22 cellular contexts compared by ENCODE assay signal in the genomic region with DNA sequence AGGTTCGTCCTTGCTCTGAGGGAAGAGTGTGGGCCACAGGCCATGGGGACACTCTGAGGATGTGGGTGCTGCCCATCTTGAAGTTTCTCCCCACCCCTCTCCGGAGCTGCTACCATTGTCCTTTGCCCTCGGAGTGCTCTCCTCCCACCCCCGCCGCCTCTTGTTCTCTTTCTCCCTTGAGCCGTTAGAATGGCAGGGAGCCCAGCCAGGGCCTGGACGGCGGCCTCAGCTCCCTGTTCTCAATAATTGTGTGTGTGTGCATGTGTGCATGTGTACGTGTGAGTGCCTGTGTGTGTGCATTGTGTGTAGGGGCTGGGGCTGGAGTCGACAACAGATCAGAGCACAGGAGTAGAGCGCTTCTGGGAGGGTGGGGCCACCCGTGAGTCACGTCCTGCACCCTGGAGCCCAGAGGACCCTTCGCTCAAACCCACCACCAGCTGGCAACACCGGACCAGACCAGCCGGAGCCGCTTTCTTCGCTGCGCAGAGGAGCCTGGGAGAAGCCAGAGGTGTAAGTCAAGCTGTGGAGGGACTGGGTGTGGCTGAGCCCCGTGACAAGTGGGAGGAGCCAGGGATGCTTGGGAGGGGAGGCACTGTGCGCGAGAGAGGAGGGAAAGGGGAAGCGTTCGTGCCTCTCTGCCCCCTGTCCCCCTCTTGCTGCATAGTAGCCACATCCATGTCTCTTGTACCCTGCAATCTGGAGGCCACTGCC. TPM values are rescaled to one million over a fixed set of nuclear protein-coding genes. Genes with fewer than 3 reads are reported as not detected.
A peak's percentile ranks its signal among the peaks of the same experiment; 100 is the strongest.
DNase-seq lines count a peak whose midpoint lies in the region; ATAC-seq, FAIRE-seq and TF ChIP-seq lines count a peak whose summit lies in the region.
"Had no signal": no experiment of that assay in that cellular context is flagged by ENCODE, and none has a peak within 500 bp of the region (broad histone marks: within the 10 kb centered on the region; RNA-seq: fewer than 3 reads in every experiment).

No MANE protein-coding gene starts in this region.

- no peak overlapping the region for H2BK120ac ChIP-seq in H1 (replicated peaks; ENCODE audit: low read depth, low read length)

- no peak for FAIRE-seq in H1 (lab: Jason Lieb, UNC)
- FAIRE-seq: A204.1, GM12892, HTR-8/SVneo had no signal

- H3K27ac ChIP-seq in HUES6 (ENCODE audit: low read depth, low read length) (no peak overlapping the region), H1 (ENCODE audit: low read depth, low read length) (no peak overlapping the region), PC-3 (ENCODE audit: low read length) (no peak overlapping the region)

- no peak overlapping the region for H4K91ac ChIP-seq in H1 (replicated peaks; ENCODE audit: insufficient read length, low read length)

- POLR2A ChIA-PET in H1 (lab: Charles Lee; ENCODE audit: partially characterized antibody) (interaction anchor here (0.7 to 1.3 kb wide), 3 partner anchors 10 to 54 kb away, joined by 3 read pairs; a partner anchor contains a TSS), PC-3 (lab: Charles Lee; ENCODE audit: unreplicated experiment) (no interaction called here)

- H3K4me3 ChIP-seq in HUES6 (ENCODE audit: low read depth, low read length) (peak overlapping the region; percentile 17; the same call in 1 of the 2 replicates), H1 (ENCODE audit: extremely low read depth in 1 of 4, insufficient read depth in 2 of 4, low read depth in 3 of 4, low read length in 4 of 4) (no peak overlapping the region), PC-3 (ENCODE audit: low read length) (no peak overlapping the region)

- intact Hi-C loops in sciatic nerve (cut with DNase I) (loop anchor here (5.0 kb wide), 1 partner anchor 1095 kb away; no protein-coding TSS in a partner anchor), PC-3 (cut with micrococcal nuclease) (no loop called here)

- TF ChIP-seq CTCF in H1 (IDR thresholded peaks at IDR 0.05; ENCODE audit: control extremely low read depth in 1 of 3, insufficient read depth in 1 of 3, low read depth in 1 of 3, low read length in 3 of 3) (no peak), PC-3 (conservative IDR thresholded peaks at IDR 0.05; ENCODE audit: low read depth, low read length) (no peak)

- H3K23me2 ChIP-seq in H1 (ENCODE audit: low read depth, low read length): no peaks in the 10 kb centered on the region; the same call in 1 of the 2 replicates

- no peaks in the 10 kb centered on the region for H3K79me1 ChIP-seq in H1 (ENCODE audit: low read depth, low read length)

- H3F3A ChIP-seq in PC-3 (ENCODE audit: low read length, unreplicated experiment): no peaks in the 10 kb centered on the region

- H4K5ac ChIP-seq in H1 (ENCODE audit: insufficient read length, low read depth, low read length): no peak overlapping the region

- no peak overlapping the region for H3K56ac ChIP-seq in H1 (replicated peaks; ENCODE audit: insufficient read length, low read depth, low read length)

- H3K4me1 ChIP-seq in HUES6 (ENCODE audit: control insufficient read depth, insufficient read depth, low read length): peaks cover 8% of the 10 kb centered on the region
- H3K4me1 ChIP-seq in H1 (replicated peaks in 1 of 4; ENCODE audit: control insufficient read depth in 3 of 4, insufficient read depth in 4 of 4, low read length in 3 of 4): peaks cover 0 to 8% (median 2%) of the 10 kb centered on the region in 4 experiments; a peak in 3 of 7 replicates
- no peaks in the 10 kb centered on the region for H3K4me1 ChIP-seq in PC-3 (ENCODE audit: insufficient read depth, low read length)
- H3K4me1 ChIP-seq: BE2C had no signal

- H2AFZ ChIP-seq in H1 (ENCODE audit: low read length) (no peak overlapping the region), PC-3 (ENCODE audit: low read length) (no peak overlapping the region)

- H4K20me1 ChIP-seq in H1 (replicated peaks in 1 of 2; ENCODE audit: control insufficient read depth in 1 of 2, insufficient read depth in 2 of 2, low read length in 2 of 2): no peaks in the 10 kb centered on the region
- no peaks in the 10 kb centered on the region for H4K20me1 ChIP-seq in PC-3 (ENCODE audit: low read length)

- no peak for TF ChIP-seq POLR2A in H1 (IDR thresholded peaks at IDR 0.05; ENCODE audit: control extremely low read depth in 1 of 2, low read depth in 2 of 2, low read length in 2 of 2)

- 68% methylated on average over 14 of the region's 24 CpGs; no CpG with 5 or more reads in 1 of the 2 experiments for WGBS in H1 (ENCODE audit: extremely low coverage in 1 of 2, insufficient coverage in 1 of 2, insufficient read length in 1 of 2, insufficient replicate concordance in 2 of 2, low coverage in 1 of 2, low lambda C conversion rate in 2 of 2, missing lambda C conversion rate in 1 of 2), 2 experiments

- H3K9ac ChIP-seq in HUES6 (ENCODE audit: low read length): no peak overlapping the region
- H3K9ac ChIP-seq in H1 (replicated peaks in 1 of 4; ENCODE audit: extremely low read depth in 1 of 4, low read depth in 3 of 4, low read length in 3 of 4): no peak overlapping the region
- no peak overlapping the region for H3K9ac ChIP-seq in PC-3 (ENCODE audit: low read length)
- H3K9ac ChIP-seq: SK-N-SH had no signal

- H3K36me3 ChIP-seq in HUES6 (ENCODE audit: control insufficient read depth, insufficient read depth, low read length) (no peaks in the 10 kb centered on the region), H1 (ENCODE audit: control insufficient read depth in 2 of 4, insufficient read depth in 4 of 4, low read length in 3 of 4) (no peaks in the 10 kb centered on the region), PC-3 (ENCODE audit: low read depth, low read length) (no peaks in the 10 kb centered on the region)
- H3K36me3 ChIP-seq: BE2C had no signal

- H2BK15ac ChIP-seq in H1 (ENCODE audit: low read length): no peak overlapping the region

- H2AK5ac ChIP-seq in H1 (ENCODE audit: low read depth, low read length): no peak overlapping the region

- H3K79me2 ChIP-seq in H1 (ENCODE audit: control insufficient read depth in 1 of 2, insufficient read depth in 2 of 2, low read length in 2 of 2) (no peaks in the 10 kb centered on the region), PC-3 (ENCODE audit: low read length) (no peaks in the 10 kb centered on the region)

- peak overlapping the region; percentile 65 for H3K18ac ChIP-seq in H1 (ENCODE audit: extremely low read depth, low read length)

- H3K27me3 ChIP-seq in HUES6 (ENCODE audit: control insufficient read depth, insufficient read depth, low read length): no peaks in the 10 kb centered on the region; the same call in none of the 2 replicates
- peaks cover 0 to 1% (median 0%) of the 10 kb centered on the region in 4 experiments; a peak in 1 of 7 replicates for H3K27me3 ChIP-seq in H1 (replicated peaks in 1 of 4; ENCODE audit: control insufficient read depth in 3 of 4, extremely low read depth in 1 of 4, insufficient read depth in 3 of 4, low read length in 3 of 4)
- peaks cover 3% of the 10 kb centered on the region; the same call in 1 of the 2 replicates for H3K27me3 ChIP-seq in PC-3 (ENCODE audit: low read length)

- no peak overlapping the region for H4K8ac ChIP-seq in H1 (ENCODE audit: extremely low read depth, insufficient read depth, low read length)

- peak overlapping the region in 1 of 2 experiments; percentile 40; a peak in 2 of 4 replicates for H3K4me2 ChIP-seq in H1 (ENCODE audit: insufficient read depth in 1 of 2, low read depth in 2 of 2, low read length in 2 of 2)
- no peak overlapping the region for H3K4me2 ChIP-seq in PC-3 (ENCODE audit: low read length)
- H3K4me2 ChIP-seq: SK-N-SH had no signal

- BruUV-seq in PC-3 (replicated peaks; lab: Mats Ljungman, UMichigan): no TSS peak

- H3K23ac ChIP-seq in H1 (ENCODE audit: insufficient read length): no peak overlapping the region

- H3K14ac ChIP-seq in H1 (ENCODE audit: insufficient read length): no peak overlapping the region

- TF ChIP-seq RAD21 in H1 (IDR thresholded peaks at IDR 0.05 in 1 of 2, conservative IDR thresholded peaks at IDR 0.05 in 1 of 2; ENCODE audit: low read depth in 2 of 2, low read length in 2 of 2): no peak

- no peak overlapping the region for H3K4ac ChIP-seq in H1 (replicated peaks; ENCODE audit: insufficient read length, low read depth, low read length)

- no peak overlapping the region for H2BK20ac ChIP-seq in H1 (ENCODE audit: low read length)

- CTCF ChIA-PET in H1 (lab: Charles Lee; ENCODE audit: partially characterized antibody) (interaction anchor here (1.1 to 11.1 kb wide), 6 partner anchors 55 to 181 kb away, joined by 3 to 167 read pairs (median 4); no protein-coding TSS in a partner anchor), PC-3 (lab: Charles Lee) (no interaction called here)

- H2BK5ac ChIP-seq in H1 (ENCODE audit: low read depth, low read length): peak overlapping the region; percentile 37; the same call in 1 of the 2 replicates

- no peaks in the 10 kb centered on the region for H3K9me3 ChIP-seq in HUES6 (ENCODE audit: control insufficient read depth, insufficient read depth, low read depth, low read length)
- no peaks in the 10 kb centered on the region for H3K9me3 ChIP-seq in H1 (ENCODE audit: insufficient read depth in 2 of 2, low read depth in 1 of 2, low read length in 1 of 2)
- no peaks in the 10 kb centered on the region for H3K9me3 ChIP-seq in PC-3 (ENCODE audit: low read length)
- H3K9me3 ChIP-seq: BE2C, SK-N-SH had no signal

- peak overlapping the region; percentile 6; the same call in 1 of the 2 replicates for H2BK12ac ChIP-seq in H1 (ENCODE audit: low read depth, low read length)

- ATAC-seq in sciatic nerve: peak; percentile 9
- no peak for ATAC-seq in GM18909 (IDR thresholded peaks at IDR 0.05; ENCODE audit: poor library complexity, unreplicated experiment)
- ATAC-seq in PC-3: no peak
- ATAC-seq: CD8-positive, alpha-beta T cell had no signal

- no peak for TF ChIP-seq EP300 in H1 (IDR thresholded peaks at IDR 0.05; ENCODE audit: borderline replicate concordance in 1 of 2, low read depth in 2 of 2, low read length in 2 of 2)

- DNase-seq in SIG-M5 treated with dmso at 0.1 percent for 504 hours (lab: John Stamatoyannopoulos, UW; ENCODE audit: unreplicated experiment) (peak; percentile 3), SIG-M5 (lab: John Stamatoyannopoulos, UW) (no peak), H1 (ENCODE audit: low read depth in 1 of 2, low spot score in 2 of 2) (no peak), sciatic nerve (ENCODE audit: low spot score) (no peak), PC-3 (no peak)
- DNase-seq: BE2C; Calu3; CD8-positive, alpha-beta T cell; DMS53; EL; HCEC 1CT; MM.1S; NCI-H1694 treated with DMSO at 0.1 percent for 48 hours; NCI-H510A; NCI-H748 treated with DMSO at 0.1 percent for 48 hours; SK-N-SH had no signal

- no peaks in the 10 kb centered on the region for H3K9me2 ChIP-seq in PC-3 (replicated peaks; ENCODE audit: low read length)
- H3K9me2 ChIP-seq: SK-N-SH had no signal

RNA-seq across cellular contexts. Expression of a gene that starts 25.9 kb away (rescaled TPM):
- total RNA-seq in H1 (2021; fragmentation: NEBNext Ultra II Directional; extraction: Animal tissue kit (Norgen Biotek cat#: 25700)): 0.11 and 0.20 TPM in 2 replicates
- 0.29 and 0.31 TPM in 2 replicates for polyA plus RNA-seq in H1 (2011; rRNA removed)
- 0.32 TPM for polyA plus RNA-seq in H1 (2011; cell fraction: cytosol; rRNA removed)
- polyA plus RNA-seq in H1 (2011; cell fraction: nucleus; rRNA removed): 0.40 TPM
- 0.13 to 0.21 TPM (median 0.17 TPM) in 3 of 4 replicates, not detected in the other for polyA plus RNA-seq in H1 (2012, experiment 1 of 2)
- polyA plus RNA-seq in H1 (2012, experiment 2 of 2): 0.13 TPM
- polyA plus RNA-seq in H1 (2013, experiment 1 of 2): 0.08 TPM
- 0.09 TPM for polyA plus RNA-seq in H1 (2013, experiment 2 of 2)
- polyA minus RNA-seq in H1 (2011; rRNA and poly(A)+ RNA removed): 0.29 and 0.38 TPM in 2 replicates
- polyA minus RNA-seq in H1 (2011; cell fraction: cytosol; rRNA and poly(A)+ RNA removed): not detected
- polyA minus RNA-seq in H1 (2011; cell fraction: nucleus; rRNA and poly(A)+ RNA removed): 0.40 TPM
- total RNA-seq in sciatic nerve: 0.45 TPM
- total RNA-seq in PC-3 (2014; rRNA removed): not detected in 2 replicates
- total RNA-seq: Calu3; CD8-positive, alpha-beta T cell; LHCN-M2 had no signal
- polyA plus RNA-seq: SK-N-SH had no signal
